ENCODE assay signal across 8 cellular contexts in genomic region chr5:138330813-138331448, GRCh38. TPM values are rescaled to one million over a fixed set of nuclear protein-coding genes. Genes with fewer than 3 reads are reported as not detected.
DNase-seq lines count a peak whose midpoint lies in the region; ATAC-seq and TF ChIP-seq lines count a peak whose summit lies in the region.

No MANE protein-coding gene starts in this region.

- WGBS in upper lobe of left lung, 2 donors = 6 to 10% methylated on average over 10 to 12 of the region's 12 CpGs

- CTCF ChIA-PET in activated naive CD4-positive, alpha-beta T cell treated with anti-CD3 and anti-CD28 coated beads, Interleukin-2, amount 10 ng/mL, durations not matched to agents 7 days and 5 days (lab: Charles Lee) = interaction anchor here (1.4 to 13.2 kb wide), 2 partner anchors 21 to 133 kb away, joined by 4 to 209 read pairs; partner anchors contain the start of gene KDM3B

- H3K27ac ChIP-seq in upper lobe of left lung = peak overlapping the region in 1 of 4 donors; percentile 52

- no peaks in the 10 kb centered on the region for H3K36me3 ChIP-seq in upper lobe of left lung

- intact Hi-C loops in activated T-helper 2 cell treated with anti-CD3 and anti-CD28 coated beads, Interferon-gamma antibody, Interleukin-2, Interleukin-4, amounts not matched to agents 10 μg/mL and 5 μg/mL and 100 μg/mL, durations not matched to agents 14 hours and 24 hours and 36 hours (cut with micrococcal nuclease) = loop anchor here (1.0 to 10.0 kb wide), 3 partner anchors 152 to 964 kb away; partner anchors contain the start of genes FAM13B, KIF20A and MATR3

- H3K4me1 ChIP-seq in upper lobe of left lung = peaks cover 5 to 19% (median 12%) of the 10 kb centered on the region in 4 donors

- TF ChIP-seq EP300 in upper lobe of left lung (IDR thresholded peaks at IDR 0.05) = no peak

- H3K27me3 ChIP-seq in upper lobe of left lung = no peaks in the 10 kb centered on the region

- H3K4me3 ChIP-seq in upper lobe of left lung = peak overlapping the region; percentile 14 to 60 (median 50)

- H3K9me3 ChIP-seq in upper lobe of left lung = no peaks in the 10 kb centered on the region

- no peak for ATAC-seq in upper lobe of left lung (ENCODE audit: low FRiP score in 2 of 2)

- TF ChIP-seq POLR2A in upper lobe of left lung (IDR thresholded peaks at IDR 0.05) = no peak

- H3K4me3 Mint-ChIP-seq in activated naive CD4-positive, alpha-beta T cell treated with anti-CD3 and anti-CD28 coated beads, Interleukin-2, amount 10 ng/mL, durations not matched to agents 7 days and 5 days = peak overlapping the region; percentile 78
- H3K4me3 Mint-ChIP-seq in activated T-helper 2 cell treated with anti-CD3 and anti-CD28 coated beads, Interferon-gamma antibody, Interleukin-2, Interleukin-4, amounts not matched to agents 10 μg/mL and 5 μg/mL and 100 μg/mL, durations not matched to agents 14 hours and 24 hours and 36 hours (ENCODE audit: low read depth) = peak overlapping the region; percentile 83

- no peak for TF ChIP-seq CTCF in upper lobe of left lung (IDR thresholded peaks at IDR 0.05)

- no peaks in the 10 kb centered on the region for H3K9me3 Mint-ChIP-seq in activated naive CD4-positive, alpha-beta T cell treated with anti-CD3 and anti-CD28 coated beads, Interleukin-2, amount 10 ng/mL, durations not matched to agents 7 days and 5 days
- no peaks in the 10 kb centered on the region for H3K9me3 Mint-ChIP-seq in activated T-helper 2 cell treated with anti-CD3 and anti-CD28 coated beads, Interferon-gamma antibody, Interleukin-2, Interleukin-4, amounts not matched to agents 10 μg/mL and 5 μg/mL and 100 μg/mL, durations not matched to agents 14 hours and 24 hours and 36 hours

- H3K27ac Mint-ChIP-seq in activated naive CD4-positive, alpha-beta T cell treated with anti-CD3 and anti-CD28 coated beads, Interleukin-2, amount 10 ng/mL, durations not matched to agents 7 days and 5 days = peak overlapping the region; percentile 75
- H3K27ac Mint-ChIP-seq in activated T-helper 2 cell treated with anti-CD3 and anti-CD28 coated beads, Interferon-gamma antibody, Interleukin-2, Interleukin-4, amounts not matched to agents 10 μg/mL and 5 μg/mL and 100 μg/mL, durations not matched to agents 14 hours and 24 hours and 36 hours = peak overlapping the region; percentile 86

- no peak for DNase-seq in activated naive CD4-positive, alpha-beta T cell treated with anti-CD3 and anti-CD28 coated beads, Interleukin-2, amount 10 ng/mL, durations not matched to agents 7 days and 5 days
- no peak for DNase-seq in activated naive CD4-positive, alpha-beta T cell (lab: John Stamatoyannopoulos, UW)
- DNase-seq in activated T-helper 2 cell treated with anti-CD3 and anti-CD28 coated beads, Interferon-gamma antibody, Interleukin-2, Interleukin-4, amounts not matched to agents 10 μg/mL and 5 μg/mL and 100 μg/mL, durations not matched to agents 14 hours and 24 hours and 36 hours (ENCODE audit: low spot score) = no peak
- DNase-seq in kidney tubule cell (ENCODE audit: low spot score) = peak; percentile 43
- no peak for DNase-seq in upper lobe of left lung
- DNase-seq in HPDE6-E6E7 (ENCODE audit: extremely low spot score) = no peak
- DNase-seq in T1000 (lab: John Stamatoyannopoulos, UW) = no peak
- DNase-seq in foreskin melanocyte = no peak

- peaks cover 3% of the 10 kb centered on the region for H3K27me3 Mint-ChIP-seq in activated naive CD4-positive, alpha-beta T cell treated with anti-CD3 and anti-CD28 coated beads, Interleukin-2, amount 10 ng/mL, durations not matched to agents 7 days and 5 days
- H3K27me3 Mint-ChIP-seq in activated T-helper 2 cell treated with anti-CD3 and anti-CD28 coated beads, Interferon-gamma antibody, Interleukin-2, Interleukin-4, amounts not matched to agents 10 μg/mL and 5 μg/mL and 100 μg/mL, durations not matched to agents 14 hours and 24 hours and 36 hours (ENCODE audit: low read depth) = no peaks in the 10 kb centered on the region

- peaks cover 30% of the 10 kb centered on the region for H3K4me1 Mint-ChIP-seq in activated naive CD4-positive, alpha-beta T cell treated with anti-CD3 and anti-CD28 coated beads, Interleukin-2, amount 10 ng/mL, durations not matched to agents 7 days and 5 days
- H3K4me1 Mint-ChIP-seq in activated T-helper 2 cell treated with anti-CD3 and anti-CD28 coated beads, Interferon-gamma antibody, Interleukin-2, Interleukin-4, amounts not matched to agents 10 μg/mL and 5 μg/mL and 100 μg/mL, durations not matched to agents 14 hours and 24 hours and 36 hours (ENCODE audit: low read depth) = peaks cover 20% of the 10 kb centered on the region

- H3K36me3 Mint-ChIP-seq in activated naive CD4-positive, alpha-beta T cell treated with anti-CD3 and anti-CD28 coated beads, Interleukin-2, amount 10 ng/mL, durations not matched to agents 7 days and 5 days = peaks cover 1% of the 10 kb centered on the region
- peaks cover 6% of the 10 kb centered on the region for H3K36me3 Mint-ChIP-seq in activated T-helper 2 cell treated with anti-CD3 and anti-CD28 coated beads, Interferon-gamma antibody, Interleukin-2, Interleukin-4, amounts not matched to agents 10 μg/mL and 5 μg/mL and 100 μg/mL, durations not matched to agents 14 hours and 24 hours and 36 hours (ENCODE audit: low read depth)

RNA-seq across cellular contexts. Expression of gene CDC25C, which starts 0.7 kb away (rescaled TPM):
- total RNA-seq in activated T-helper 2 cell treated with anti-CD3 and anti-CD28 coated beads, Interferon-gamma antibody, Interleukin-2, Interleukin-4, amounts not matched to agents 10 μg/mL and 5 μg/mL and 100 μg/mL, durations not matched to agents 14 hours and 24 hours and 36 hours = 8.4 and 9.0 TPM in 2 replicates
- total RNA-seq in upper lobe of left lung = under 1 TPM in 4 of 6 donors, not detected in 2; 0.37 to 0.67 (median 0.54) TPM

RNA-seq across cellular contexts. Expression of gene FAM53C, which starts 7.1 kb away (rescaled TPM):
- total RNA-seq in activated T-helper 2 cell treated with anti-CD3 and anti-CD28 coated beads, Interferon-gamma antibody, Interleukin-2, Interleukin-4, amounts not matched to agents 10 μg/mL and 5 μg/mL and 100 μg/mL, durations not matched to agents 14 hours and 24 hours and 36 hours = 24.4 and 26.1 TPM in 2 replicates
- total RNA-seq in upper lobe of left lung = 10 to 100 TPM; 15.8 to 71.2 (median 21.9) TPM

RNA-seq across cellular contexts. Expression of gene KDM3B, which starts 21.6 kb away (rescaled TPM):
- total RNA-seq in activated T-helper 2 cell treated with anti-CD3 and anti-CD28 coated beads, Interferon-gamma antibody, Interleukin-2, Interleukin-4, amounts not matched to agents 10 μg/mL and 5 μg/mL and 100 μg/mL, durations not matched to agents 14 hours and 24 hours and 36 hours = 52.8 and 54.5 TPM in 2 replicates
- total RNA-seq in upper lobe of left lung = 100 to 1,000 TPM in 1 of 6 donors, 10 to 100 TPM in 5; 54.8 to 110 (median 56.8) TPM

RNA-seq across cellular contexts. Expression of gene GFRA3, which starts 56.5 kb away (rescaled TPM):
- 0.16 and 0.32 TPM in 2 replicates for total RNA-seq in activated T-helper 2 cell treated with anti-CD3 and anti-CD28 coated beads, Interferon-gamma antibody, Interleukin-2, Interleukin-4, amounts not matched to agents 10 μg/mL and 5 μg/mL and 100 μg/mL, durations not matched to agents 14 hours and 24 hours and 36 hours
- under 1 TPM in 5 of 6 donors, not detected in 1; 0.30 to 0.86 (median 0.33) TPM for total RNA-seq in upper lobe of left lung
